21 cellular contexts compared by ENCODE assay signal in the genomic region with DNA sequence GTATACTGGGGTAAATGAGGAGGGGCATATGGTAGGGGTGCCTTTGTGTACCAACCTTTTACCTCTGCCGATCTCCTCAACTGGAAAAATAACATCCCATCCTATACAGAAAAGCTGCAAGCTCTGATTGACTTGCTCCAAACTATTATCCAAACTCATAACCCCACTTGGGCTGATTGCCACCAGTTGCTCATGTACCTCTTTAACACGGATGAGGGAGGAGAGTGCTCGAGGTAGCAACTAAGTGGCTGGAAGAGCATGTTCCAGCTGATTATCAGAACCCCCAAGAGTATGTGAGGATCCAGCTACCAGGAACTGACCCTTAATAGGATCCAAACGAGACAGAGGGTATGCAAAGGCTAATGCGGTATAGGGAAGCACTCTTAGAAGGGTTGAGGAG.
"Had no signal": no experiment of that assay in that cellular context is flagged by ENCODE, and none has a peak within 500 bp of the region (broad histone marks: within the 10 kb centered on the region; RNA-seq: fewer than 3 reads in every experiment).

No MANE protein-coding gene starts in this region.

- H2AFZ ChIP-seq: neural progenitor cell, parathyroid adenoma had no signal

- H3K4me3 Mint-ChIP-seq: naive thymus-derived CD4-positive, alpha-beta T cell; nephron; neural progenitor cell; stimulated activated naive B cell treated with anti-CD40 and anti-IgM and Interleukin-4, amounts not matched to agents 10 μg/mL and 1 μg/mL and 100 μg/mL, for 72 hours; stimulated activated naive CD8-positive, alpha-beta T cell treated with anti-CD3 and anti-CD28 coated beads, Interleukin-15, Interleukin-2, amounts not matched to agents 100 ng/mL and 50 ng/mL, for 24 hours had no signal

- H3K36me3 ChIP-seq: lower lobe of right lung, right lobe of liver, thoracic aorta had no signal

- H3K27ac ChIP-seq: coronary artery, lower lobe of right lung, neural progenitor cell, parathyroid adenoma, thoracic aorta, transverse colon, vagina had no signal

- H3K4me2 ChIP-seq: neural progenitor cell had no signal

- H3K4me3 ChIP-seq: coronary artery, lower lobe of right lung, neural progenitor cell, thoracic aorta, transverse colon, vagina had no signal

- ATAC-seq: left ventricle myocardium superior; lower lobe of right lung; naive thymus-derived CD4-positive, alpha-beta T cell; stimulated activated naive B cell treated with anti-CD40 and anti-IgM and Interleukin-4, amounts not matched to agents 10 μg/mL and 1 μg/mL and 100 μg/mL, for 72 hours had no signal

- H3K27ac Mint-ChIP-seq: naive thymus-derived CD4-positive, alpha-beta T cell; nephron; neural progenitor cell; progenitor cell of endocrine pancreas; stimulated activated naive CD8-positive, alpha-beta T cell treated with anti-CD3 and anti-CD28 coated beads, Interleukin-15, Interleukin-2, amounts not matched to agents 100 ng/mL and 50 ng/mL, for 24 hours had no signal

- H3K27me3 Mint-ChIP-seq: naive thymus-derived CD4-positive, alpha-beta T cell; progenitor cell of endocrine pancreas; stimulated activated naive B cell treated with anti-CD40 and anti-IgM and Interleukin-4, amounts not matched to agents 10 μg/mL and 1 μg/mL and 100 μg/mL, for 72 hours; stimulated activated naive CD8-positive, alpha-beta T cell treated with anti-CD3 and anti-CD28 coated beads, Interleukin-15, Interleukin-2, amounts not matched to agents 100 ng/mL and 50 ng/mL, for 24 hours had no signal

- H3K27me3 ChIP-seq: neural progenitor cell, right lobe of liver, transverse colon, vagina had no signal

- H3K4me1 Mint-ChIP-seq: nephron, neural progenitor cell had no signal

- DNase-seq: dermis blood vessel endothelial cell; effector memory CD4-positive, alpha-beta T cell; left ventricle myocardium superior; lower lobe of right lung; mesenchymal stem cell; midbrain; naive thymus-derived CD4-positive, alpha-beta T cell; right lobe of liver; small intestine; stimulated activated CD4-positive, alpha-beta T cell treated with anti-CD3 and anti-CD28 coated beads, Interleukin-15, amount 100 ng/mL, for 24 hours; stimulated activated CD4-positive, alpha-beta T cell treated with anti-CD3 and anti-CD28 coated beads, Interleukin-2, amount 100 ng/mL, for 48 hours; stimulated activated naive B cell treated with anti-CD40 and anti-IgM and Interleukin-4, amounts not matched to agents 10 μg/mL and 1 μg/mL and 100 μg/mL, for 72 hours; transverse colon had no signal

- H3K9me3 ChIP-seq: right lobe of liver, thoracic aorta had no signal

- H3K9ac ChIP-seq: neural progenitor cell, parathyroid adenoma had no signal
